In the genomic region with DNA sequence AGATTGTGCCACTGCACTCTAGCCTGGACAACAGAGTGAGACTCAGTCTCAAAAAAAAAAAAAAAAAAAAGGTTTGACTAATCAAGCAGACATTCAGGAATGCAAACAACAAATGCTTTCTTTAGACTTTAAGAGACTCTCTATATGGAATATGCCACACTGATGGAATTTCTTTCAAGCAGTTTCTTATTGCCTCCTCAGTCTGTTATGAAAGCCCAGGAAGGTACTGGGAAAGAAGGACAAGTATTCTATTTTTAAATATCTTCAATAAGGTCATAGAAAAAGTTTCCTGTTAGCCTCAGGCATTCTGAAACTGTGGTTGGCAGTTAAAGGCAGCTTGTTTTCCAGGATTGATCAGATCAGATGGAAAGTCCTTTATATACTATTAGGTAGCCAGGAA, we compare ENCODE assay signal across 30 cellular contexts.
DNase-seq lines count a peak whose midpoint lies in the region; ATAC-seq and TF ChIP-seq lines count a peak whose summit lies in the region.
"Had no signal": no experiment of that assay in that cellular context is flagged by ENCODE, and none has a peak within 500 bp of the region (broad histone marks: within the 10 kb centered on the region; RNA-seq: fewer than 3 reads in every experiment).

No MANE protein-coding gene starts in this region.

- H3K36me3 ChIP-seq in SJSA1 (no peaks in the 10 kb centered on the region), smooth muscle cell (ENCODE audit: low read depth) (no peaks in the 10 kb centered on the region)
- H3K36me3 ChIP-seq: HAP-1, heart left ventricle, ovary had no signal

- no peak overlapping the region for H3K9ac ChIP-seq in smooth muscle cell (ENCODE audit: low read depth)

- no peaks in the 10 kb centered on the region for H4K20me1 ChIP-seq in smooth muscle cell (ENCODE audit: low read depth)

- no peak overlapping the region for H3K27ac Mint-ChIP-seq in activated naive CD4-positive, alpha-beta T cell treated with anti-CD3 and anti-CD28 coated beads for 36 hours
- H3K27ac Mint-ChIP-seq: activated CD4-positive, alpha-beta T cell treated with anti-CD3 and anti-CD28 coated beads, Interleukin-2, amount 10 ng/mL, durations not matched to agents 24 days and 14 days; activated naive CD4-positive, alpha-beta T cell treated with anti-CD3 and anti-CD28 coated beads, Interleukin-2, amount 10 ng/mL, durations not matched to agents 7 days and 5 days; activated T-cell treated with anti-CD3 and anti-CD28 coated beads, Interleukin-2, amount 50 U/mL, for 72 hours; CD8-positive, alpha-beta memory T cell; natural killer cell treated with Interleukin-12 subunit alpha and Interleukin-12 subunit beta and Interleukin-15 and Interleukin-18, amount 100 ng/mL, for 72 hours had no signal

- H3K27me3 Mint-ChIP-seq in activated naive CD4-positive, alpha-beta T cell treated with anti-CD3 and anti-CD28 coated beads for 36 hours (ENCODE audit: low read depth), result peaks cover 4% of the 10 kb centered on the region
- H3K27me3 Mint-ChIP-seq: activated CD4-positive, alpha-beta T cell treated with anti-CD3 and anti-CD28 coated beads, Interleukin-2, amount 10 ng/mL, durations not matched to agents 24 days and 14 days; activated naive CD4-positive, alpha-beta T cell treated with anti-CD3 and anti-CD28 coated beads, Interleukin-2, amount 10 ng/mL, durations not matched to agents 7 days and 5 days; CD8-positive, alpha-beta memory T cell; natural killer cell treated with Interleukin-12 subunit alpha and Interleukin-12 subunit beta and Interleukin-15 and Interleukin-18, amount 100 ng/mL, for 72 hours had no signal

- ATAC-seq in GM18861 (IDR thresholded peaks at IDR 0.05; ENCODE audit: unreplicated experiment), result no peak
- ATAC-seq: activated T-cell treated with anti-CD3 and anti-CD28 coated beads, Interleukin-2, amount 50 U/mL, for 72 hours; heart left ventricle; left lobe of liver; natural killer cell treated with Interleukin-12 subunit alpha and Interleukin-12 subunit beta and Interleukin-15 and Interleukin-18, amount 100 ng/mL, for 72 hours; right cardiac atrium; SK-N-SH treated with all-trans-retinoic acid at 6 μM for 48 hours; stimulated activated naive CD8-positive, alpha-beta T cell treated with anti-CD3 and anti-CD28 coated beads, Interleukin-15, Interleukin-2, amounts not matched to agents 100 U/mL and 50 U/mL, for 24 hours had no signal

- TF ChIP-seq CTCF in smooth muscle cell (IDR thresholded peaks at IDR 0.05; ENCODE audit: borderline replicate concordance, insufficient read depth, poor library complexity, severe bottlenecking), result no peak

- H3K4me1 ChIP-seq in SJSA1 (replicated peaks), result peaks cover 42% of the 10 kb centered on the region
- no peaks in the 10 kb centered on the region for H3K4me1 ChIP-seq in smooth muscle cell (ENCODE audit: low read depth)
- H3K4me1 ChIP-seq: heart left ventricle had no signal

- no peaks in the 10 kb centered on the region for H3K9me3 ChIP-seq in SJSA1 (replicated peaks)
- no peaks in the 10 kb centered on the region for H3K9me3 ChIP-seq in smooth muscle cell (replicated peaks; ENCODE audit: low read depth)
- H3K9me3 ChIP-seq: HAP-1, heart left ventricle, ovary had no signal

- no peaks in the 10 kb centered on the region for H3K36me3 Mint-ChIP-seq in activated naive CD4-positive, alpha-beta T cell treated with anti-CD3 and anti-CD28 coated beads for 36 hours (ENCODE audit: low read depth)
- H3K36me3 Mint-ChIP-seq: activated naive CD4-positive, alpha-beta T cell treated with anti-CD3 and anti-CD28 coated beads, Interleukin-2, amount 10 ng/mL, durations not matched to agents 7 days and 5 days; CD8-positive, alpha-beta memory T cell; natural killer cell treated with Interleukin-12 subunit alpha and Interleukin-12 subunit beta and Interleukin-15 and Interleukin-18, amount 100 ng/mL, for 72 hours had no signal

- H3K4me2 ChIP-seq in smooth muscle cell, result peak overlapping the region; percentile 34

- H3K9me3 Mint-ChIP-seq in activated naive CD4-positive, alpha-beta T cell treated with anti-CD3 and anti-CD28 coated beads for 36 hours, result no peaks in the 10 kb centered on the region
- H3K9me3 Mint-ChIP-seq: activated CD4-positive, alpha-beta T cell treated with anti-CD3 and anti-CD28 coated beads, Interleukin-2, amount 10 ng/mL, durations not matched to agents 24 days and 14 days; activated naive CD4-positive, alpha-beta T cell treated with anti-CD3 and anti-CD28 coated beads, Interleukin-2, amount 10 ng/mL, durations not matched to agents 7 days and 5 days; activated T-cell treated with anti-CD3 and anti-CD28 coated beads, Interleukin-2, amount 50 U/mL, for 72 hours; CD8-positive, alpha-beta memory T cell; natural killer cell treated with Interleukin-12 subunit alpha and Interleukin-12 subunit beta and Interleukin-15 and Interleukin-18, amount 100 ng/mL, for 72 hours had no signal

- intact Hi-C loops in activated naive CD4-positive, alpha-beta T cell treated with anti-CD3 and anti-CD28 coated beads for 36 hours (cut with micrococcal nuclease), result no loop called here

- peak; percentile 44 for DNase-seq in GM04503 (ENCODE audit: low read depth)
- peak in 1 of 2 experiments; percentile 75 for DNase-seq in SJSA1 (ENCODE audit: low read depth in 1 of 2, low spot score in 2 of 2)
- peak; percentile 95 for DNase-seq in foreskin melanocyte
- DNase-seq in smooth muscle cell (lab: John Stamatoyannopoulos, UW; ENCODE audit: unreplicated experiment), result no peak
- no peak for DNase-seq in activated T-cell treated with anti-CD3 and anti-CD28 coated beads for 4 hours
- no peak for DNase-seq in activated naive CD4-positive, alpha-beta T cell treated with anti-CD3 and anti-CD28 coated beads for 36 hours
- no peak for DNase-seq in stimulated activated CD4-positive, alpha-beta T cell treated with anti-CD3 and anti-CD28 coated beads, Interleukin-2, amount 100 ng/mL, for 48 hours
- DNase-seq: activated CD4-positive, alpha-beta T cell treated with anti-CD3 and anti-CD28 coated beads, Interleukin-2, amount 10 ng/mL, durations not matched to agents 24 days and 14 days; activated naive CD4-positive, alpha-beta T cell treated with anti-CD3 and anti-CD28 coated beads, Interleukin-2, amount 10 ng/mL, durations not matched to agents 7 days and 5 days; activated T-cell treated with anti-CD3 and anti-CD28 coated beads, Interleukin-2, amount 50 U/mL, for 72 hours; AML-193; anterior cingulate cortex; CD8-positive, alpha-beta memory T cell; DMS53; heart left ventricle; NCI-H1105; NCI-H2029; NCI-H345; NCI-H774; ovary; right cardiac atrium; stimulated activated naive CD8-positive, alpha-beta T cell treated with anti-CD3 and anti-CD28 coated beads, Interleukin-15, Interleukin-2, amounts not matched to agents 100 U/mL and 50 U/mL, for 24 hours had no signal

- no peaks in the 10 kb centered on the region for H3K4me1 Mint-ChIP-seq in activated naive CD4-positive, alpha-beta T cell treated with anti-CD3 and anti-CD28 coated beads for 36 hours (ENCODE audit: low read depth)
- H3K4me1 Mint-ChIP-seq: activated CD4-positive, alpha-beta T cell treated with anti-CD3 and anti-CD28 coated beads, Interleukin-2, amount 10 ng/mL, durations not matched to agents 24 days and 14 days; activated naive CD4-positive, alpha-beta T cell treated with anti-CD3 and anti-CD28 coated beads, Interleukin-2, amount 10 ng/mL, durations not matched to agents 7 days and 5 days; CD8-positive, alpha-beta memory T cell had no signal

- no peak overlapping the region for H2AFZ ChIP-seq in smooth muscle cell (ENCODE audit: low read depth)

- H3K4me3 ChIP-seq in SJSA1 (no peak overlapping the region), smooth muscle cell (no peak overlapping the region)
- H3K4me3 ChIP-seq: HAP-1, heart left ventricle, ovary had no signal

- H3K27ac ChIP-seq in SJSA1, result peak overlapping the region; percentile 82
- peak overlapping the region; percentile 30 for H3K27ac ChIP-seq in smooth muscle cell (ENCODE audit: low read depth)
- H3K27ac ChIP-seq: epithelial cell of prostate, heart left ventricle, ovary, RWPE1, VCaP had no signal

- H3F3A ChIP-seq in smooth muscle cell (ENCODE audit: low read depth), result no peaks in the 10 kb centered on the region

- H3K4me3 Mint-ChIP-seq in activated naive CD4-positive, alpha-beta T cell treated with anti-CD3 and anti-CD28 coated beads for 36 hours, result no peak overlapping the region
- H3K4me3 Mint-ChIP-seq: activated CD4-positive, alpha-beta T cell treated with anti-CD3 and anti-CD28 coated beads, Interleukin-2, amount 10 ng/mL, durations not matched to agents 24 days and 14 days; activated naive CD4-positive, alpha-beta T cell treated with anti-CD3 and anti-CD28 coated beads, Interleukin-2, amount 10 ng/mL, durations not matched to agents 7 days and 5 days; activated T-cell treated with anti-CD3 and anti-CD28 coated beads, Interleukin-2, amount 50 U/mL, for 72 hours; CD8-positive, alpha-beta memory T cell; natural killer cell treated with Interleukin-12 subunit alpha and Interleukin-12 subunit beta and Interleukin-15 and Interleukin-18, amount 100 ng/mL, for 72 hours had no signal

- H3K27me3 ChIP-seq in SJSA1 (replicated peaks), result no peaks in the 10 kb centered on the region
- H3K27me3 ChIP-seq in smooth muscle cell (ENCODE audit: low read depth), result no peaks in the 10 kb centered on the region
- H3K27me3 ChIP-seq: heart left ventricle, ovary had no signal

- H3K79me2 ChIP-seq in smooth muscle cell (ENCODE audit: low read depth), result no peaks in the 10 kb centered on the region

- CTCF ChIA-PET in activated naive CD4-positive, alpha-beta T cell treated with anti-CD3 and anti-CD28 coated beads for 36 hours (lab: Charles Lee), result interaction anchor here (1.2 kb wide), 1 partner anchor 82 kb away, joined by 3 read pairs; no protein-coding TSS in a partner anchor

Comparison
In these comparisons a context has a peak if more than half of its experiments do, and no peak if none do; other contexts are left out.
1. DNase-seq: peak in GM04503 (single experiment) and foreskin melanocyte (single experiment); none in smooth muscle cell (single experiment), activated T-cell treated with anti-CD3 and anti-CD28 coated beads for 4 hours (single experiment), activated naive CD4-positive, alpha-beta T cell treated with anti-CD3 and anti-CD28 coated beads for 36 hours (single experiment) and stimulated activated CD4-positive, alpha-beta T cell treated with anti-CD3 and anti-CD28 coated beads, Interleukin-2, amount 100 ng/mL, for 48 hours (0 of 2).